In genomic region chr16:57244767-57245471, GRCh38 we compare ENCODE assay signal across 1 cellular context.
TF ChIP-seq lines count a peak whose summit lies in the region.

TSS of gene ARL2BP (plus strand) at chr16:57245259. CDS start at chr16:57245368, 109 bp downstream.

TF ChIP-seq in GM12878, 131 proteins besides CTCF, POLR2A, EP300 and RAD21 (continued from another document and continues in another):
- TF ChIP-seq CUX1 (IDR thresholded peaks at IDR 0.05; ENCODE audit: insufficient replicate concordance, low read depth, low read length) (no peak), ZNF207 (IDR thresholded peaks at IDR 0.05; ENCODE audit: borderline replicate concordance) (peak; percentile 80; the same call in 1 of the 2 replicates), USF2 (IDR thresholded peaks at IDR 0.05; ENCODE audit: borderline replicate concordance, low read depth, low read length) (no peak), ESRRA (IDR thresholded peaks at IDR 0.05; ENCODE audit: low read length) (no peak), SP1 (IDR thresholded peaks at IDR 0.05; ENCODE audit: low read depth, low read length) (peak; percentile 80), YY1 (IDR thresholded peaks at IDR 0.05; ENCODE audit: low read depth, low read length) (peak; percentile 51; the same call in 1 of the 2 replicates), ZZZ3 (IDR thresholded peaks at IDR 0.05; ENCODE audit: control insufficient read depth, insufficient read length, low read depth) (no peak), ZBTB4 (CRISPR knock-in tag; IDR thresholded peaks at IDR 0.05) (no peak), PAX5 (IDR thresholded peaks at IDR 0.05; ENCODE audit: borderline replicate concordance, low read depth, low read length) (0 out of 2 replicates have a peak, but pooled peaks have one; percentile 70), NR2C1 (IDR thresholded peaks at IDR 0.05) (peak; percentile 45; the same call in 1 of the 2 replicates), ETV6 (conservative IDR thresholded peaks at IDR 0.05 in 1 of 2, IDR thresholded peaks at IDR 0.05 in 1 of 2; ENCODE audit: borderline replicate concordance in 1 of 2, low read depth in 1 of 2) (peak in 1 of 2 experiments; percentile 62; a peak in 2 of 4 replicates), KDM1A (IDR thresholded peaks at IDR 0.05; ENCODE audit: borderline replicate concordance) (no peak), PBX3 (IDR thresholded peaks at IDR 0.05; ENCODE audit: insufficient replicate concordance, low read depth, low read length) (peak; percentile 24), TAF1 (IDR thresholded peaks at IDR 0.05; ENCODE audit: borderline replicate concordance, low read depth, low read length) (peak; percentile 55; the same call in 1 of the 2 replicates), ZNF687 (IDR thresholded peaks at IDR 0.05) (peak; percentile 89), MXI1 (IDR thresholded peaks at IDR 0.05; ENCODE audit: low read depth, low read length) (peak; percentile 88), DPF2 (IDR thresholded peaks at IDR 0.05) (peak; percentile 88), E2F4 (IDR thresholded peaks at IDR 0.05; ENCODE audit: low read depth, low read length) (0 out of 2 replicates have a peak, but pooled peaks have one; percentile 50), NFIC (IDR thresholded peaks at IDR 0.05; ENCODE audit: low read depth, low read length) (no peak), PKNOX1 (IDR thresholded peaks at IDR 0.05) (peak; percentile 67; the same call in 1 of the 2 replicates), BACH1 (IDR thresholded peaks at IDR 0.05; ENCODE audit: borderline replicate concordance) (peak; percentile 86), SUPT20H (IDR thresholded peaks at IDR 0.05; ENCODE audit: borderline replicate concordance, control insufficient read depth, low read depth, low read length) (no peak), STAT1 (conservative IDR thresholded peaks at IDR 0.05) (0 out of 2 replicates have a peak, but pooled peaks have one; percentile 58), RB1 (IDR thresholded peaks at IDR 0.05; ENCODE audit: borderline replicate concordance) (peak; percentile 79), NR2F1 (conservative IDR thresholded peaks at IDR 0.05) (peak; percentile 84), IRF4 (IDR thresholded peaks at IDR 0.05; ENCODE audit: low read depth, low read length) (no peak), SREBF1 (IDR thresholded peaks at IDR 0.05; ENCODE audit: low read length) (no peak), EGR1 (IDR thresholded peaks at IDR 0.05; ENCODE audit: borderline replicate concordance in 1 of 2, low read depth in 2 of 2, low read length in 2 of 2) (peak in 1 of 2 experiments; percentile 43; a peak in 1 of 3 replicates), GATAD2B (conservative IDR thresholded peaks at IDR 0.05; ENCODE audit: low read depth) (peak; percentile 95), JUNB (IDR thresholded peaks at IDR 0.05) (no peak), FOXM1 (IDR thresholded peaks at IDR 0.05; ENCODE audit: low read depth, low read length) (no peak), MLLT1 (IDR thresholded peaks at IDR 0.05) (peak; percentile 55; the same call in 1 of the 2 replicates), TARDBP (IDR thresholded peaks at IDR 0.05; ENCODE audit: borderline replicate concordance) (0 out of 2 replicates have a peak, but pooled peaks have one; percentile 23), HDGF (IDR thresholded peaks at IDR 0.05) (peak; percentile 47; the same call in 1 of the 2 replicates), SUZ12 (IDR thresholded peaks at IDR 0.05; ENCODE audit: unreplicated experiment) (no peak), USF1 (IDR thresholded peaks at IDR 0.05; ENCODE audit: borderline replicate concordance, extremely low read length, insufficient read depth, low read depth, low read length) (no peak)
